Comparison of ENCODE assay signal across 10 cellular contexts in genomic region chr19:14561832-14562351, GRCh38. TPM values are rescaled to one million over a fixed set of nuclear protein-coding genes. Genes with fewer than 3 reads are reported as not detected.
A peak's percentile ranks its signal among the peaks of the same experiment; 100 is the strongest.
DNase-seq lines count a peak whose midpoint lies in the region; ATAC-seq and TF ChIP-seq lines count a peak whose summit lies in the region.
"Had no signal": no experiment of that assay in that cellular context is flagged by ENCODE, and none has a peak within 500 bp of the region (broad histone marks: within the 10 kb centered on the region; RNA-seq: fewer than 3 reads in every experiment).

No MANE protein-coding gene starts in this region.

- no peak for ATAC-seq in left lung
- no peak for ATAC-seq in GM18867 (IDR thresholded peaks at IDR 0.05; ENCODE audit: unreplicated experiment)

- peaks cover 30% of the 10 kb centered on the region for H3K4me1 ChIP-seq in HUES48 (ENCODE audit: control insufficient read depth, insufficient read depth, low read length)
- H3K4me1 ChIP-seq in stomach, result peaks cover 12 to 35% (median 32%) of the 10 kb centered on the region in 4 donors
- H3K4me1 ChIP-seq in left lung, result peaks cover 0 to 9% of the 10 kb centered on the region in 2 donors

- 47 to 69% (median 58%) methylated on average over 12 to 22 of the region's 22 CpGs for WGBS in stomach, 5 donors

- intact Hi-C loops in stomach (cut with DNase I; ENCODE audit: low total_unique reads) (loop anchor here (10.0 kb wide), 1 partner anchor 133 kb away; the partner anchor contains the start of gene ZNF333), left lung (cut with DNase I) (no loop called here)

- DNase-seq in caudate nucleus (lab: John Stamatoyannopoulos, UW), result peak in 51 of 61 donors; percentile 16 to 82 (median 48)
- DNase-seq in kidney glomerular epithelial cell (lab: John Stamatoyannopoulos, UW), result peak; percentile 45
- peak; percentile 61 for DNase-seq in stomach
- DNase-seq in left lung, result no peak
- no peak for DNase-seq in activated T-cell treated with anti-CD3 and anti-CD28 coated beads, Interleukin-2, amount 50 U/mL, for 48 hours
- no peak for DNase-seq in RPMI8226

- no peak for TF ChIP-seq EP300 in stomach (IDR thresholded peaks at IDR 0.05)

- no peak for TF ChIP-seq CTCF in stomach (IDR thresholded peaks at IDR 0.05)
- TF ChIP-seq CTCF in left lung (IDR thresholded peaks at IDR 0.05), result no peak

- H3K9me3 ChIP-seq in HUES48 (ENCODE audit: control insufficient read depth, insufficient read depth, low read length), result no peaks in the 10 kb centered on the region
- no peaks in the 10 kb centered on the region for H3K9me3 ChIP-seq in stomach
- H3K9me3 ChIP-seq in left lung, result no peaks in the 10 kb centered on the region
- H3K9me3 ChIP-seq: neutrophil had no signal

- no peak overlapping the region for H3K9ac ChIP-seq in HUES48 (ENCODE audit: low read depth, low read length)

- no peaks in the 10 kb centered on the region for H3K27me3 ChIP-seq in HUES48 (ENCODE audit: control insufficient read depth, insufficient read depth, low read length)
- no peaks in the 10 kb centered on the region for H3K27me3 ChIP-seq in stomach
- H3K27me3 ChIP-seq in left lung, result no peaks in the 10 kb centered on the region
- H3K27me3 ChIP-seq: neutrophil had no signal

- H3K27ac ChIP-seq in HUES48 (ENCODE audit: low read depth, low read length) (peak overlapping the region; percentile 42), caudate nucleus (ENCODE audit: low read depth, low read length) (peak overlapping the region; percentile 83), stomach (peak overlapping the region; percentile 21 to 79 (median 49)), left lung (no peak overlapping the region)
- H3K27ac ChIP-seq: neutrophil had no signal

- TF ChIP-seq POLR2A in stomach (IDR thresholded peaks at IDR 0.05), result no peak

- no peak overlapping the region for H3K4me3 ChIP-seq in HUES48 (ENCODE audit: low read depth, low read length)
- H3K4me3 ChIP-seq in stomach, result peak overlapping the region in 1 of 4 donors; percentile 3
- no peak overlapping the region for H3K4me3 ChIP-seq in left lung

- H3K36me3 ChIP-seq in HUES48 (ENCODE audit: control insufficient read depth, insufficient read depth, low read length) (peaks cover 13% of the 10 kb centered on the region), stomach (peaks cover 16 to 49% (median 34%) of the 10 kb centered on the region in 4 donors), left lung (peaks cover 0 to 31% of the 10 kb centered on the region in 2 donors)

RNA-seq across cellular contexts. Expression of gene NDUFB7, which starts 10.0 kb away (rescaled TPM):
- 1,000 to 10,000 TPM in 1 of 5 donors, 100 to 1,000 TPM in 4; 159 to 1,175 (median 226) TPM for total RNA-seq in stomach
- polyA plus RNA-seq in stomach, result 100 to 1,000 TPM; 558 to 652 (median 596) TPM
- 100 to 1,000 TPM; 112 to 125 TPM for total RNA-seq in left lung

RNA-seq across cellular contexts. Expression of gene CLEC17A, which starts 21.0 kb away (rescaled TPM):
- total RNA-seq in stomach (under 1 TPM in 1 of 5 donors, not detected in 4; 0.18 TPM), left lung (under 1 TPM in 1 of 2 donors, not detected in 1; 0.16 TPM)
- polyA plus RNA-seq in stomach, result under 1 TPM in 1 of 3 donors, not detected in 2; 0.18 TPM
- total RNA-seq: T-helper 1 cell treated with Interleukin-12 subunit alpha and Interleukin-12 subunit beta and Interleukin-4 antibody, amounts not matched to agents 30 ng/mL and 1 ng/mL, for 36 hours had no signal

RNA-seq across cellular contexts. Expression of gene TECR, which starts 32.5 kb away (rescaled TPM):
- 10 to 100 TPM; 10.5 to 90.4 (median 54.0) TPM for total RNA-seq in stomach
- polyA plus RNA-seq in stomach, result 100 to 1,000 TPM; 114 to 266 (median 166) TPM
- 100 to 1,000 TPM; 119 to 122 TPM for total RNA-seq in left lung

RNA-seq across cellular contexts. Expression of gene DNAJB1, which starts 43.7 kb away (rescaled TPM):
- 10 to 100 TPM in 4 of 5 donors, 1 to 10 TPM in 1; 9.9 to 62.6 (median 33.0) TPM for total RNA-seq in stomach
- 10 to 100 TPM; 74.9 to 85.8 (median 80.9) TPM for polyA plus RNA-seq in stomach
- total RNA-seq in left lung, result 100 to 1,000 TPM; 107 to 110 TPM

Comparison
In these comparisons a context has a peak if more than half of its experiments do, and no peak if none do; other contexts are left out.
1. H3K27ac ChIP-seq: peak in HUES48 (single experiment), caudate nucleus (single experiment) and stomach (5 of 5); none in left lung (0 of 2).
2. DNase-seq: peak in caudate nucleus (51 of 61), kidney glomerular epithelial cell (single experiment) and stomach (single experiment); none in left lung (0 of 2), activated T-cell treated with anti-CD3 and anti-CD28 coated beads, Interleukin-2, amount 50 U/mL, for 48 hours (0 of 2) and RPMI8226 (single experiment).